ENCODE assay signal across 19 cellular contexts in the genomic region with DNA sequence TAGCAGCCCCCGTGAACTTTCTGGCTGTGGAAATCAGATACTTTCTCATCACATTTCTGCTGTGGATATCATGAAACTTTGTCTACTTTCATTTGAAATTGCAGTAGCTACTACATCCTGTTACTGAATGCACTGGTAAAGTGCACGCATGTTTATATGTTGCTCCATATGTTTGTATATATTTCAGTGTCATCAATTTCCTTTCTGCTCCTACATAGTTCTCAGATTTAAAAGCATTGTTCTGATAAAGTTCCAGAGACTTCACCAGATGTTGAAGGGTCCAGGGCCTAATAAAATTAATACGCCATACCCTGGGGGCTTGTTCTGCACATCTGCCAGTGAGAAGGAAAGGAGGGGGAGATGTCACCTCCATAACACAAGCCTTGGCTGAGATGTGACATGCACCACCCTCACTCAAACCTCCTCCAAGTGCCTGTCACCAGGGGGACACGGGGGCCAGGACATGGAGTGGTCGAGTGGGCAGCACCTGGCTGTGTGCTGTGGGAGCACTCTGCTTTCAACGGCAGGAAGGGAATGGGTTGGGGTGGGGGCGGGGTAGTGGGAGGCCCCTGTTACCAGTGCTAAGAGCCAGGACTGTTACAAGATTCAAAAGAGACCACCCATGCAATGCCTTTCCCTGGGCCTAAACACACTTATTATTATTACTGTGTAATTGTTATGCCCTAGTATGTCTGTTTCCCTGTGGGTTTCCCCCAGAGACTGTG.
"Had no signal": no experiment of that assay in that cellular context is flagged by ENCODE, and none has a peak within 500 bp of the region (broad histone marks: within the 10 kb centered on the region; RNA-seq: fewer than 3 reads in every experiment).

No MANE protein-coding gene starts in this region.

- DNase-seq: activated B cell treated with CpG ODN at 0.5 μM for 24 hours; activated CD4-positive, alpha-beta T cell treated with anti-CD3 and anti-CD28 coated beads for 48 hours; activated CD8-positive, alpha-beta T cell treated with anti-CD3 and anti-CD28 coated beads for 36 hours; activated naive CD4-positive, alpha-beta T cell treated with anti-CD3 and anti-CD28 coated beads, Interleukin-2, amount 10 ng/mL, durations not matched to agents 7 days and 5 days; activated naive CD8-positive, alpha-beta T cell treated with anti-CD3 and anti-CD28 coated beads, Interleukin-2, amount 50 U/mL, for 24 hours; activated T-cell treated with anti-CD3 and anti-CD28 coated beads, Interleukin-2, amount 50 U/mL, for 1 hour; aorta; effector CD4-positive, alpha-beta T cell; nucleus accumbens; small intestine; stimulated activated CD4-positive, alpha-beta T cell treated with anti-CD3 and anti-CD28 coated beads, Interleukin-4, amount 100 ng/mL, for 24 hours; T-helper 1 cell; T-helper 9 cell; testis; upper lobe of right lung had no signal

- ATAC-seq: activated CD8-positive, alpha-beta T cell treated with anti-CD3 and anti-CD28 coated beads for 36 hours; activated naive CD8-positive, alpha-beta T cell treated with anti-CD3 and anti-CD28 coated beads, Interleukin-2, amount 50 U/mL, for 24 hours; activated T-helper 17 cell treated with anti-CD3 and anti-CD28 coated beads, Interleukin-2, amount 50 U/mL, for 72 hours; esophagus mucosa; natural killer cell treated with Interleukin-12 subunit alpha and Interleukin-12 subunit beta and Interleukin-15 and Interleukin-18, amount 100 ng/mL, for 72 hours; stimulated activated effector memory CD8-positive, alpha-beta T cell treated with anti-CD3 and anti-CD28 coated beads, Interleukin-12 subunit alpha, Interleukin-12 subunit beta, amount 100 ng/mL, for 72 hours; upper lobe of right lung had no signal

- H3K27ac ChIP-seq: testis, upper lobe of right lung had no signal

- H3K27me3 ChIP-seq: testis had no signal

- H3K4me1 ChIP-seq: testis, upper lobe of right lung had no signal

- H3K9me3 ChIP-seq: testis, upper lobe of right lung had no signal

- H3K4me3 ChIP-seq: testis, upper lobe of right lung had no signal
